7 cellular contexts compared by ENCODE assay signal in genomic region chr22:29838599-29838956, GRCh38. TPM values are rescaled to one million over a fixed set of nuclear protein-coding genes. Genes with fewer than 3 reads are reported as not detected.
DNase-seq lines count a peak whose midpoint lies in the region; ATAC-seq and TF ChIP-seq lines count a peak whose summit lies in the region.

No MANE protein-coding gene starts in this region.

- H3K4me1 ChIP-seq in HAP-1 = peaks cover 8% of the 10 kb centered on the region; the same call in 1 of the 2 replicates

- no peaks in the 10 kb centered on the region for H3K27me3 ChIP-seq in HAP-1 (ENCODE audit: low read depth)

- peaks cover 3% of the 10 kb centered on the region; the same call in 1 of the 2 replicates for H3K9me3 ChIP-seq in HAP-1

- H3K36me3 ChIP-seq in HAP-1 (replicated peaks) = no peaks in the 10 kb centered on the region; the same call in 1 of the 2 replicates

- no peaks in the 10 kb centered on the region for H3K27me3 Mint-ChIP-seq in stimulated activated memory B cell treated with anti-CD40 and anti-IgM and Interleukin-4, amounts not matched to agents 10 μg/mL and 1 μg/mL and 100 μg/mL, for 72 hours

- H3K9me3 Mint-ChIP-seq in stimulated activated memory B cell treated with anti-CD40 and anti-IgM and Interleukin-4, amounts not matched to agents 10 μg/mL and 1 μg/mL and 100 μg/mL, for 72 hours = no peaks in the 10 kb centered on the region

- H3K27ac Mint-ChIP-seq in stimulated activated memory B cell treated with anti-CD40 and anti-IgM and Interleukin-4, amounts not matched to agents 10 μg/mL and 1 μg/mL and 100 μg/mL, for 72 hours = peak overlapping the region; percentile 97

- peaks cover 15% of the 10 kb centered on the region for H3K36me3 Mint-ChIP-seq in stimulated activated memory B cell treated with anti-CD40 and anti-IgM and Interleukin-4, amounts not matched to agents 10 μg/mL and 1 μg/mL and 100 μg/mL, for 72 hours

- no peak for TF ChIP-seq CTCF in VCaP (conservative IDR thresholded peaks at IDR 0.05)

- H3K27ac ChIP-seq in VCaP = peak overlapping the region; percentile 84

- peak; percentile 6 for ATAC-seq in left ventricle myocardium superior
- peak; percentile 37 for ATAC-seq in stimulated activated memory B cell treated with anti-CD40 and anti-IgM and Interleukin-4, amounts not matched to agents 10 μg/mL and 1 μg/mL and 100 μg/mL, for 72 hours
- ATAC-seq in HG03108 (IDR thresholded peaks at IDR 0.05; ENCODE audit: unreplicated experiment) = no peak

- in situ Hi-C loops in HAP-1 (cut with MboI; ENCODE audit: low sequenced_read_pairs) = no loop called here

- H3K4me3 ChIP-seq in HAP-1 = peak overlapping the region; percentile 96

- H3K4me1 Mint-ChIP-seq in stimulated activated memory B cell treated with anti-CD40 and anti-IgM and Interleukin-4, amounts not matched to agents 10 μg/mL and 1 μg/mL and 100 μg/mL, for 72 hours = peaks cover 31% of the 10 kb centered on the region

- DNase-seq in HAP-1 (ENCODE audit: low spot score in 2 of 2) (no peak), left ventricle myocardium superior (no peak), NCI-H1048 (lab: John Stamatoyannopoulos, UW) (no peak), ureter (ENCODE audit: low spot score) (no peak)

- intact Hi-C loops in left ventricle myocardium superior (cut with micrococcal nuclease) = loop anchor here (5.0 kb wide), 1 partner anchor 71 kb away; the partner anchor contains the start of genes UQCR10 and ZMAT5

- H3K4me3 Mint-ChIP-seq in stimulated activated memory B cell treated with anti-CD40 and anti-IgM and Interleukin-4, amounts not matched to agents 10 μg/mL and 1 μg/mL and 100 μg/mL, for 72 hours = peak overlapping the region; percentile 99

RNA-seq across cellular contexts. Expression of gene ASCC2, which starts 0.5 kb away (rescaled TPM):
- 31.5 TPM for total RNA-seq in left ventricle myocardium superior
- 147 TPM for total RNA-seq in ureter

RNA-seq across cellular contexts. Expression of gene MTMR3, which starts 44.4 kb away (rescaled TPM):
- 23.6 TPM for total RNA-seq in left ventricle myocardium superior
- total RNA-seq in ureter = 81.3 TPM
